Comparison of ENCODE assay signal across 16 cellular contexts in the genomic region with DNA sequence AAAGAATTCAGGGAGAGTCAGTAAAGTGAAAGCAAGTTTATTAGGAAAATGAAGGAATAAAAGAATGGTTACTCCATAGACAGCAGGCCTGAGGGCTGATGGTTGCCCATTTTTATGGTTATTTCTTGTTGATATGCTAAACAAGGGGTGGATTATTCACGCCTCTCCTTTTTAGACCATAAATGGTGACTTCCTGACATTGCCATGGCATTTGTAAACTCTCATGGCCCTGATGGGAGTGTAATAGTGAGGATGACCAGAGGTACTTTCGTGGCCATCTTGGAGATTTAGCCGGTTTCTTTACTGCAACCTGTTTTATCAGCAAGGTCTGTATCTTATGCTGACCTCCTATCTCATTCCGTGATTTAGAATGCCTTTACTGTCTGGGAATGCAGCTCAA.
DNase-seq lines count a peak whose midpoint lies in the region; ATAC-seq and TF ChIP-seq lines count a peak whose summit lies in the region.
"Had no signal": no experiment of that assay in that cellular context is flagged by ENCODE, and none has a peak within 500 bp of the region (broad histone marks: within the 10 kb centered on the region; RNA-seq: fewer than 3 reads in every experiment).

No MANE protein-coding gene starts in this region.

- no peaks in the 10 kb centered on the region for H3K79me2 ChIP-seq in neural progenitor cell (ENCODE audit: low read depth)

- peaks cover 4% of the 10 kb centered on the region for H3K27me3 Mint-ChIP-seq in neural progenitor cell (ENCODE audit: insufficient read depth, low read depth)

- H3K4me1 ChIP-seq in HAP-1 (peaks cover 4% of the 10 kb centered on the region), SJSA1 (replicated peaks) (peaks cover 78% of the 10 kb centered on the region), neural progenitor cell (peaks cover 14% of the 10 kb centered on the region)

- H3K4me3 Mint-ChIP-seq in neural progenitor cell, result no peak overlapping the region
- H3K4me3 Mint-ChIP-seq: CD14-positive monocyte; CD8-positive, alpha-beta T cell had no signal

- H3K27ac ChIP-seq in SJSA1, result peak overlapping the region; percentile 35
- no peak overlapping the region for H3K27ac ChIP-seq in neural progenitor cell
- H3K27ac ChIP-seq: A549 had no signal

- peaks cover 15% of the 10 kb centered on the region for H3F3A ChIP-seq in neural progenitor cell (ENCODE audit: low read depth)

- H2AFZ ChIP-seq in neural progenitor cell (replicated peaks), result no peak overlapping the region

- H3K36me3 ChIP-seq in HAP-1 (replicated peaks) (no peaks in the 10 kb centered on the region), SJSA1 (no peaks in the 10 kb centered on the region), neural progenitor cell (no peaks in the 10 kb centered on the region)

- no peak for ATAC-seq in left cardiac atrium
- ATAC-seq in HG02840 (IDR thresholded peaks at IDR 0.05; ENCODE audit: low FRiP score, unreplicated experiment), result no peak
- ATAC-seq: A549; CD8-positive, alpha-beta T cell had no signal

- no peaks in the 10 kb centered on the region for H3K36me3 Mint-ChIP-seq in neural progenitor cell
- H3K36me3 Mint-ChIP-seq: CD14-positive monocyte; CD8-positive, alpha-beta T cell had no signal

- H3K4me2 ChIP-seq in neural progenitor cell, result no peak overlapping the region
- H3K4me2 ChIP-seq: A549 had no signal

- peaks cover 8% of the 10 kb centered on the region for H4K20me1 ChIP-seq in neural progenitor cell (ENCODE audit: low read depth)

- in situ Hi-C loops in HAP-1 (cut with MboI; ENCODE audit: low sequenced_read_pairs), result no loop called here

- H3K27ac Mint-ChIP-seq in neural progenitor cell, result peak overlapping the region; percentile 53
- H3K27ac Mint-ChIP-seq: CD14-positive monocyte; CD8-positive, alpha-beta T cell had no signal

- H3K27me3 ChIP-seq in HAP-1 (ENCODE audit: low read depth) (no peaks in the 10 kb centered on the region), SJSA1 (replicated peaks) (no peaks in the 10 kb centered on the region), neural progenitor cell (no peaks in the 10 kb centered on the region)

- H3K4me3 ChIP-seq in HAP-1, result no peak overlapping the region
- no peak overlapping the region for H3K4me3 ChIP-seq in SJSA1
- peak overlapping the region; percentile 4 for H3K4me3 ChIP-seq in iPS-11a (ENCODE audit: low read depth, low read length)
- no peak overlapping the region for H3K4me3 ChIP-seq in neural progenitor cell
- H3K4me3 ChIP-seq: A549 had no signal

- DNase-seq in HAP-1 (ENCODE audit: low spot score in 2 of 2) (peak; percentile 42 to 50), SJSA1 (ENCODE audit: low read depth in 1 of 2, low spot score in 2 of 2) (no peak), neural progenitor cell (ENCODE audit: low spot score) (no peak), NK-92 (lab: John Stamatoyannopoulos, UW; ENCODE audit: unreplicated experiment) (no peak), left cardiac atrium (no peak), NCI-H2227 treated with DMSO at 0.1 percent for 48 hours (lab: John Stamatoyannopoulos, UW) (no peak)
- DNase-seq: CD8-positive, alpha-beta T cell; COR-L47; DMS53; IMR-90; Kasumi-1; KBM-7 had no signal

- H3K4me1 Mint-ChIP-seq in neural progenitor cell, result peaks cover 11% of the 10 kb centered on the region
- H3K4me1 Mint-ChIP-seq: CD14-positive monocyte had no signal

- no peak for TF ChIP-seq CTCF in neural progenitor cell (IDR thresholded peaks at IDR 0.05)

- intact Hi-C loops in left cardiac atrium (cut with DNase I), result no loop called here

- H3K9me3 Mint-ChIP-seq in neural progenitor cell, result peaks cover under 1% of the 10 kb centered on the region
- H3K9me3 Mint-ChIP-seq: CD8-positive, alpha-beta T cell had no signal

- no peak overlapping the region for H3K9ac ChIP-seq in neural progenitor cell

- H3K9me3 ChIP-seq in HAP-1, result no peaks in the 10 kb centered on the region
- no peaks in the 10 kb centered on the region for H3K9me3 ChIP-seq in SJSA1 (replicated peaks)
- H3K9me3 ChIP-seq in neural progenitor cell (ENCODE audit: low read depth), result no peaks in the 10 kb centered on the region
- H3K9me3 ChIP-seq: A549 had no signal

Comparison
In these comparisons a context has a peak if more than half of its experiments do, and no peak if none do; other contexts are left out.
1. DNase-seq: peak in HAP-1 (2 of 2); none in SJSA1 (0 of 2), neural progenitor cell (single experiment), NK-92 (single experiment), left cardiac atrium (single experiment) and NCI-H2227 treated with DMSO at 0.1 percent for 48 hours (single experiment).